Comparison of ENCODE assay signal across 1 cellular context in the genomic region with DNA sequence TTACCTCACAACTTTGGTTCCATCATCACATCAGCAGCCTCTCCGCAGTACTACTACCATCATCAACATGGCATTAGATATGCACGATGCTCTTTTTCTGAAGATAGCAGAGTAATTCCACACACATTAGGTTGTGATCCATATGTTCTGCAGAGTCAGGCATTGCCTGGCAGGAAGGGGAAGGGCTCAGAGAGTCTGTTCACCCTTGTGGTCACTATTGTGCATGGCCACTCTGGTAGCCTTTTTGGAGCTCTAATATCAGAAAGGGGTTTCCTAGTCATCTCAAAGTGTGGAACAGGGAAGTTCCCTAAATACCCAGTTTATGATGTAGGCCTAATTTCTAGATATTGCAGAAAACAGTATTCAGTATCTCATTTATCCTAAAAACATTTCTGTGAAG.
TF ChIP-seq lines count a peak whose summit lies in the region.

No MANE protein-coding gene starts in this region.

TF ChIP-seq in HepG2, 621 proteins besides CTCF, POLR2A, EP300 and RAD21 (continued from another document):
- TF ChIP-seq, protein P1, sequence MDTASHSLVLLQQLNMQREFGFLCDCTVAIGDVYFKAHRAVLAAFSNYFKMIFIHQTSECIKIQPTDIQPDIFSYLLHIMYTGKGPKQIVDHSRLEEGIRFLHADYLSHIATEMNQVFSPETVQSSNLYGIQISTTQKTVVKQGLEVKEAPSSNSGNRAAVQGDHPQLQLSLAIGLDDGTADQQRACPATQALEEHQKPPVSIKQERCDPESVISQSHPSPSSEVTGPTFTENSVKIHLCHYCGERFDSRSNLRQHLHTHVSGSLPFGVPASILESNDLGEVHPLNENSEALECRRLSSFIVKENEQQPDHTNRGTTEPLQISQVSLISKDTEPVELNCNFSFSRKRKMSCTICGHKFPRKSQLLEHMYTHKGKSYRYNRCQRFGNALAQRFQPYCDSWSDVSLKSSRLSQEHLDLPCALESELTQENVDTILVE (CRISPR knock-in tag; IDR thresholded peaks at IDR 0.05): no peak
- no peak for TF ChIP-seq FOXM1 (CRISPR knock-in tag; IDR thresholded peaks at IDR 0.05)
- TF ChIP-seq CBFB (CRISPR knock-in tag; IDR thresholded peaks at IDR 0.05): no peak
- no peak for TF ChIP-seq ZNF761 (CRISPR knock-in tag; conservative IDR thresholded peaks at IDR 0.05)
